In the genomic region with DNA sequence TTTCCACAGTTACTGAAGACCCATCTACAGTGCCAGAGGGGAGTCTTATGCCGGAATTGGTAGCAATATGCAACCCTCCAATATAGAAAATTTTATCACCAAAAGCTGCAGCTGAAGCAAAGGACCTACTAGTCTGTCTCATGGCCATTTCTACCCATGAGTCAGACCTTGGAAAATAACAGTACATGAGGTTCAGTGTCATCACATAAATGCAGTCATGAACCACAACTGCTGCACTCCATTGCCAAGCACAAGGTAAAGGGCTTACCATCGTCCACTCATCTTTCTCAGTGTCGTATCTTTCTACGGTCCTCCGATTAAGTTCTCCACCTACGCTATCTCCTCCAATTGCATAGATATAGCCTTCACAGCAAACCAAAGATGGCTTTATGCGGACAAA, we compare ENCODE assay signal across 14 cellular contexts. TPM values are rescaled to one million over a fixed set of nuclear protein-coding genes. Genes with fewer than 3 reads are reported as not detected.
DNase-seq lines count a peak whose midpoint lies in the region; ATAC-seq and TF ChIP-seq lines count a peak whose summit lies in the region.
"Had no signal": no experiment of that assay in that cellular context is flagged by ENCODE, and none has a peak within 500 bp of the region (broad histone marks: within the 10 kb centered on the region; RNA-seq: fewer than 3 reads in every experiment).

No MANE protein-coding gene starts in this region.

- DNase-seq in activated naive CD8-positive, alpha-beta T cell treated with anti-CD3 and anti-CD28 coated beads, Interleukin-2, amount 50 U/mL, for 24 hours: no peak
- no peak for DNase-seq in activated naive CD8-positive, alpha-beta T cell treated with anti-CD3 and anti-CD28 coated beads for 36 hours
- DNase-seq in T-helper 17 cell: no peak
- no peak for DNase-seq in endothelial cell (ENCODE audit: low spot score)
- DNase-seq in stimulated activated effector memory CD8-positive, alpha-beta T cell treated with anti-CD3 and anti-CD28 coated beads, Interleukin-12 subunit alpha, Interleukin-12 subunit beta, amount 100 ng/mL, for 72 hours (ENCODE audit: low spot score in 2 of 2): no peak
- DNase-seq in NCI-H1436 (lab: John Stamatoyannopoulos, UW): no peak
- DNase-seq: DMS 273 treated with DMSO at 0.1 percent for 48 hours, KG1, NCI-H1436 treated with DMSO at 0.1 percent for 48 hours, NCI-H2081, NCI-H510A treated with DMSO at 0.1 percent for 48 hours, NCI-H82, PC-3 had no signal

- no peak overlapping the region for H3K4me3 Mint-ChIP-seq in activated naive CD8-positive, alpha-beta T cell treated with anti-CD3 and anti-CD28 coated beads, Interleukin-2, amount 50 U/mL, for 24 hours
- H3K4me3 Mint-ChIP-seq in activated naive CD8-positive, alpha-beta T cell treated with anti-CD3 and anti-CD28 coated beads for 36 hours: no peak overlapping the region
- H3K4me3 Mint-ChIP-seq in T-helper 17 cell (no peak overlapping the region), endothelial cell (ENCODE audit: unreplicated experiment) (peak overlapping the region; percentile 63)
- H3K4me3 Mint-ChIP-seq in stimulated activated effector memory CD8-positive, alpha-beta T cell treated with anti-CD3 and anti-CD28 coated beads, Interleukin-12 subunit alpha, Interleukin-12 subunit beta, amount 100 ng/mL, for 72 hours: no peak overlapping the region

- H3K9me3 Mint-ChIP-seq in activated naive CD8-positive, alpha-beta T cell treated with anti-CD3 and anti-CD28 coated beads, Interleukin-2, amount 50 U/mL, for 24 hours: peaks cover 10% of the 10 kb centered on the region
- H3K9me3 Mint-ChIP-seq in activated naive CD8-positive, alpha-beta T cell treated with anti-CD3 and anti-CD28 coated beads for 36 hours: peaks cover 10% of the 10 kb centered on the region
- H3K9me3 Mint-ChIP-seq in endothelial cell (ENCODE audit: unreplicated experiment): no peaks in the 10 kb centered on the region
- H3K9me3 Mint-ChIP-seq in stimulated activated effector memory CD8-positive, alpha-beta T cell treated with anti-CD3 and anti-CD28 coated beads, Interleukin-12 subunit alpha, Interleukin-12 subunit beta, amount 100 ng/mL, for 72 hours: peaks cover 3% of the 10 kb centered on the region

- ATAC-seq in activated naive CD8-positive, alpha-beta T cell treated with anti-CD3 and anti-CD28 coated beads, Interleukin-2, amount 50 U/mL, for 24 hours: peak; percentile 50
- ATAC-seq in T-helper 17 cell (no peak), HG03442 (IDR thresholded peaks at IDR 0.05; ENCODE audit: unreplicated experiment) (no peak)
- peak; percentile 81 for ATAC-seq in stimulated activated effector memory CD8-positive, alpha-beta T cell treated with anti-CD3 and anti-CD28 coated beads, Interleukin-12 subunit alpha, Interleukin-12 subunit beta, amount 100 ng/mL, for 72 hours
- ATAC-seq: PC-3 had no signal

- TF ChIP-seq CTCF in endothelial cell (IDR thresholded peaks at IDR 0.05; ENCODE audit: unreplicated experiment): no peak

- no peaks in the 10 kb centered on the region for H3K9me3 ChIP-seq in T-helper 17 cell (ENCODE audit: control insufficient read depth, low read length, poor library complexity, severe bottlenecking)

- peak overlapping the region; percentile 17 for H3K27ac Mint-ChIP-seq in activated naive CD8-positive, alpha-beta T cell treated with anti-CD3 and anti-CD28 coated beads, Interleukin-2, amount 50 U/mL, for 24 hours
- no peak overlapping the region for H3K27ac Mint-ChIP-seq in activated naive CD8-positive, alpha-beta T cell treated with anti-CD3 and anti-CD28 coated beads for 36 hours
- H3K27ac Mint-ChIP-seq in T-helper 17 cell (peak overlapping the region; percentile 14), endothelial cell (ENCODE audit: unreplicated experiment) (no peak overlapping the region)
- no peak overlapping the region for H3K27ac Mint-ChIP-seq in stimulated activated effector memory CD8-positive, alpha-beta T cell treated with anti-CD3 and anti-CD28 coated beads, Interleukin-12 subunit alpha, Interleukin-12 subunit beta, amount 100 ng/mL, for 72 hours

- peaks cover 23% of the 10 kb centered on the region for H3K4me1 Mint-ChIP-seq in activated naive CD8-positive, alpha-beta T cell treated with anti-CD3 and anti-CD28 coated beads, Interleukin-2, amount 50 U/mL, for 24 hours
- H3K4me1 Mint-ChIP-seq in activated naive CD8-positive, alpha-beta T cell treated with anti-CD3 and anti-CD28 coated beads for 36 hours: peaks cover 15% of the 10 kb centered on the region
- H3K4me1 Mint-ChIP-seq in T-helper 17 cell: peaks cover 17% of the 10 kb centered on the region
- peaks cover 1% of the 10 kb centered on the region for H3K4me1 Mint-ChIP-seq in endothelial cell (ENCODE audit: unreplicated experiment)
- H3K4me1 Mint-ChIP-seq in stimulated activated effector memory CD8-positive, alpha-beta T cell treated with anti-CD3 and anti-CD28 coated beads, Interleukin-12 subunit alpha, Interleukin-12 subunit beta, amount 100 ng/mL, for 72 hours: peaks cover 32% of the 10 kb centered on the region

- H3K36me3 Mint-ChIP-seq in activated naive CD8-positive, alpha-beta T cell treated with anti-CD3 and anti-CD28 coated beads, Interleukin-2, amount 50 U/mL, for 24 hours (ENCODE audit: low read depth): peaks cover 69% of the 10 kb centered on the region
- peaks cover 60% of the 10 kb centered on the region for H3K36me3 Mint-ChIP-seq in activated naive CD8-positive, alpha-beta T cell treated with anti-CD3 and anti-CD28 coated beads for 36 hours
- H3K36me3 Mint-ChIP-seq in T-helper 17 cell (ENCODE audit: low read depth) (peaks cover 7% of the 10 kb centered on the region), endothelial cell (ENCODE audit: low read depth, unreplicated experiment) (peaks cover 51% of the 10 kb centered on the region)
- H3K36me3 Mint-ChIP-seq in stimulated activated effector memory CD8-positive, alpha-beta T cell treated with anti-CD3 and anti-CD28 coated beads, Interleukin-12 subunit alpha, Interleukin-12 subunit beta, amount 100 ng/mL, for 72 hours: peaks cover 81% of the 10 kb centered on the region

- H3K27me3 Mint-ChIP-seq in activated naive CD8-positive, alpha-beta T cell treated with anti-CD3 and anti-CD28 coated beads, Interleukin-2, amount 50 U/mL, for 24 hours: no peaks in the 10 kb centered on the region
- H3K27me3 Mint-ChIP-seq in activated naive CD8-positive, alpha-beta T cell treated with anti-CD3 and anti-CD28 coated beads for 36 hours: no peaks in the 10 kb centered on the region
- H3K27me3 Mint-ChIP-seq in T-helper 17 cell (no peaks in the 10 kb centered on the region), endothelial cell (ENCODE audit: unreplicated experiment) (peaks cover 3% of the 10 kb centered on the region)

RNA-seq across cellular contexts. Expression of a gene that starts 21.8 kb away (rescaled TPM):
- total RNA-seq in activated naive CD8-positive, alpha-beta T cell treated with anti-CD3 and anti-CD28 coated beads for 36 hours: 10 to 100 TPM; 20.9 to 22.7 TPM
- 100 to 1,000 TPM; 118 to 129 TPM for total RNA-seq in T-helper 17 cell
- 53.6 TPM for total RNA-seq in endothelial cell (ENCODE audit: unreplicated experiment)

Comparison
In these comparisons a context has a peak if more than half of its experiments do, and no peak if none do; other contexts are left out.
1. H3K27ac Mint-ChIP-seq: peak in activated naive CD8-positive, alpha-beta T cell treated with anti-CD3 and anti-CD28 coated beads, Interleukin-2, amount 50 U/mL, for 24 hours (single experiment) and T-helper 17 cell (single experiment); none in activated naive CD8-positive, alpha-beta T cell treated with anti-CD3 and anti-CD28 coated beads for 36 hours (single experiment), endothelial cell (single experiment) and stimulated activated effector memory CD8-positive, alpha-beta T cell treated with anti-CD3 and anti-CD28 coated beads, Interleukin-12 subunit alpha, Interleukin-12 subunit beta, amount 100 ng/mL, for 72 hours (single experiment).
2. ATAC-seq: peak in activated naive CD8-positive, alpha-beta T cell treated with anti-CD3 and anti-CD28 coated beads, Interleukin-2, amount 50 U/mL, for 24 hours (single experiment) and stimulated activated effector memory CD8-positive, alpha-beta T cell treated with anti-CD3 and anti-CD28 coated beads, Interleukin-12 subunit alpha, Interleukin-12 subunit beta, amount 100 ng/mL, for 72 hours (single experiment); none in T-helper 17 cell (single experiment) and HG03442 (single experiment).